ENCODE assay signal across 8 cellular contexts in the genomic region with DNA sequence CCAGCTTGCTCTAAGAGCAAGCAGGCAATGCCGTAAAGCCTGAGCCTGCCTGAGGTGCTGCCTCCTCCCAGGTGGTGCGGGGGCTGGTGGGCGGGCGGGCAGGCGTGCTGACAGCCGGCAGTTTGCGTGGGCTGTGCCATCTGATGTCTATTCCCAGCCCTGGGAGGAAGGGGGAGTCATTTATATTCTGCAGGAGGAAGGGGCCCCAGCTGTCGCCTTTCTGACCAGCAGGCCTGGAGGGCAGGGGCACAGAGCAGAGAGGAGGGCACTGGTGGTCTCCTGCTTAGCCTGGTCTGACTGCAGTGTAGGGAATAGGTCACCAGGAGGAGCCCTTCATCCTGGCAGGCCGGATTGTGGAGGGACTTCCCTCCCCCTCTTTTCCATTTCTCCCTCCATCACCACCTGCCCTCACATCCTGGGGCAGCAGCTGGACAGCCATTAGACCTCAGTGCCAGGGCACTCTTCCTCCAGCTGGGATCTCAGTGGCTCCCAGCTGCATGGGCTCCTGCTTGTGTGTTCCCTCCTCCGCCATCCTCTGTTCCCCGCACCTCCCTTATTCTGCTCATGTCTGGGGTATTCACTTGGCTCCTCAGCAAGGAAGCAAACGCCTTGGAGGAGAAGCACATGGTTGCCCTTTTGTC. TPM values are rescaled to one million over a fixed set of nuclear protein-coding genes. Genes with fewer than 3 reads are reported as not detected.
DNase-seq lines count a peak whose midpoint lies in the region; ATAC-seq and TF ChIP-seq lines count a peak whose summit lies in the region.

No MANE protein-coding gene starts in this region.

- H3K36me3 ChIP-seq in H7 (replicated peaks; ENCODE audit: control insufficient read depth, insufficient read depth, low read length), result no peaks in the 10 kb centered on the region; the same call in 1 of the 2 replicates

- no peak overlapping the region for H3K4me3 ChIP-seq in AG10803 (ENCODE audit: low read length)
- H3K4me3 ChIP-seq in H7 (ENCODE audit: insufficient read depth, low read depth, low read length), result no peak overlapping the region

- no peaks in the 10 kb centered on the region for H3K27me3 Mint-ChIP-seq in neural crest cell (ENCODE audit: low read depth)

- POLR2A ChIA-PET in RWPE1 (lab: Yijun Ruan, JAX; ENCODE audit: low non-redundant PET), result interaction anchor here (0.7 kb wide), 1 partner anchor 11 kb away, joined by 3 read pairs; the partner anchor contains the start of gene AMIGO1

- H3K9me3 Mint-ChIP-seq in neural crest cell, result no peaks in the 10 kb centered on the region

- ATAC-seq in GM19351 (IDR thresholded peaks at IDR 0.05; ENCODE audit: unreplicated experiment), result no peak
- ATAC-seq in GM19023 (IDR thresholded peaks at IDR 0.05; ENCODE audit: unreplicated experiment), result no peak

- H3K27ac ChIP-seq in RWPE1 (no peak overlapping the region), caudate nucleus (ENCODE audit: low read depth, low read length) (peak overlapping the region; percentile 75)

- no peaks in the 10 kb centered on the region for H3K27me3 ChIP-seq in H7 (ENCODE audit: control insufficient read depth, insufficient read depth, low read length)

- peak; percentile 67 for TF ChIP-seq CTCF in AG10803 (conservative IDR thresholded peaks at IDR 0.05; ENCODE audit: low read length)
- TF ChIP-seq CTCF in RWPE1 (conservative IDR thresholded peaks at IDR 0.05; ENCODE audit: low read depth), result peak; percentile 21; the same call in 1 of the 2 replicates
- peak; percentile 68 for TF ChIP-seq CTCF in neural crest cell (conservative IDR thresholded peaks at IDR 0.05)

- peaks cover 20% of the 10 kb centered on the region for H3K4me1 Mint-ChIP-seq in neural crest cell

- CTCF ChIA-PET in RWPE1 (lab: Yijun Ruan, JAX), result interaction anchor here (0.7 to 4.7 kb wide), 6 partner anchors 32 to 142 kb away, joined by 3 to 53 read pairs (median 4); no protein-coding TSS in a partner anchor

- H3K27ac Mint-ChIP-seq in neural crest cell (ENCODE audit: unreplicated experiment), result no peak overlapping the region

- DNase-seq in AG10803 (ENCODE audit: low read depth), result no peak
- DNase-seq in H7, result peak; percentile 84
- no peak for DNase-seq in RWPE1 (ENCODE audit: low spot score)
- peak in 46 of 61 donors; percentile 9 to 87 (median 55) for DNase-seq in caudate nucleus (lab: John Stamatoyannopoulos, UW)
- peak; percentile 71 for DNase-seq in neural crest cell (ENCODE audit: low read depth, low spot score)
- DNase-seq in mesenteric fat pad (ENCODE audit: low spot score), result no peak

- H3K36me3 Mint-ChIP-seq in neural crest cell (ENCODE audit: low read depth), result peaks cover 3% of the 10 kb centered on the region

- peak overlapping the region; percentile 66 for H3K4me3 Mint-ChIP-seq in neural crest cell

RNA-seq across cellular contexts. Expression of gene CYB561D1, which starts 4.4 kb away (rescaled TPM):
- total RNA-seq in H7 (2014; rRNA removed; shearing (Covaris generic)), result 3.1 and 4.2 TPM in 2 replicates
- total RNA-seq in neural crest cell (7.8 and 8.0 TPM in 2 replicates), mesenteric fat pad (8.9 TPM)

RNA-seq across cellular contexts. Expression of gene AMIGO1, which starts 11.2 kb away (rescaled TPM):
- total RNA-seq in H7 (2014; rRNA removed; shearing (Covaris generic)), result 1.1 and 1.9 TPM in 2 replicates
- total RNA-seq in neural crest cell (6.1 and 7.2 TPM in 2 replicates), mesenteric fat pad (7.4 TPM)

RNA-seq across cellular contexts. Expression of gene ATXN7L2, which starts 14.6 kb away (rescaled TPM):
- 9.6 and 9.9 TPM in 2 replicates for total RNA-seq in H7 (2014; rRNA removed; shearing (Covaris generic))
- total RNA-seq in neural crest cell, result 13.2 and 15.6 TPM in 2 replicates
- 3.0 TPM for total RNA-seq in mesenteric fat pad

RNA-seq across cellular contexts. Expression of gene SYPL2, which starts 31.9 kb away (rescaled TPM):
- 1.1 and 4.4 TPM in 2 replicates for total RNA-seq in H7 (2014; rRNA removed; shearing (Covaris generic))
- total RNA-seq in neural crest cell (0.18 and 0.47 TPM in 2 replicates), mesenteric fat pad (7.3 TPM)

RNA-seq across cellular contexts. Expression of gene GPR61, which starts 41.4 kb away (rescaled TPM):
- total RNA-seq in H7 (2014; rRNA removed; shearing (Covaris generic)), result 0.17 TPM in 1 of 2 replicates, not detected in the other
- total RNA-seq in neural crest cell (not detected in 2 replicates), mesenteric fat pad (not detected)

Comparison
In these comparisons a context has a peak if more than half of its experiments do, and no peak if none do; other contexts are left out.
1. DNase-seq: peak in H7 (single experiment), caudate nucleus (46 of 61) and neural crest cell (single experiment); none in AG10803 (single experiment), RWPE1 (single experiment) and mesenteric fat pad (single experiment).
2. Peak in every context shown above with its lines, with median percentiles within 50 percentile points of each other: CTCF ChIP-seq.